ENCODE assay signal across 4 cellular contexts in the genomic region with DNA sequence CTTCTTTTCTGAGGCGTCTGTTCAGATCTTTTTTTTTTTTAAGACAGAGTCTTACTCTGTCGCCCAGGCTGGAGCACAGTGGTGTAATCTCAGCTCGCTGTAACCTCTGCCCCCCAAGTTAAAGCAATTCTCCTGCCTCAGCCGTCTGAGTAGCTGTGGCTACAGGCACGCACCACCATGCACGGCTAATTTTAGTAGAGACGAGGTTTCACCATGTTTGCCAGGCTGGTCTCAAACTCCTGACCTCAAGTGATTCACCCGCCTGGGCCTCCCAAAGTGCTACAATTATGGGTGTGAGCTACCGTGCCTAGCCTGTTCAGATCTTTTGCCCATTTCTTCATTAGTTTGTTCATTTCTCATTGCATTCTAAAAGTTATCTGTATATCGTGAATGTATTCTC. TPM values are rescaled to one million over a fixed set of nuclear protein-coding genes. Genes with fewer than 3 reads are reported as not detected.
"Had no signal": no experiment of that assay in that cellular context is flagged by ENCODE, and none has a peak within 500 bp of the region (broad histone marks: within the 10 kb centered on the region; RNA-seq: fewer than 3 reads in every experiment).

No MANE protein-coding gene starts in this region.

- H3K4me3 ChIP-seq: GM12878 had no signal

- ATAC-seq: GM12878 had no signal

- DNase-seq: GDM1, GF-D8 had no signal

RNA-seq across cellular contexts. Expression of a gene that starts 55.1 kb away (rescaled TPM):
- total RNA-seq: G401, GM12878 had no signal
- polyA plus RNA-seq: GM12878 had no signal
